In the genomic region with DNA sequence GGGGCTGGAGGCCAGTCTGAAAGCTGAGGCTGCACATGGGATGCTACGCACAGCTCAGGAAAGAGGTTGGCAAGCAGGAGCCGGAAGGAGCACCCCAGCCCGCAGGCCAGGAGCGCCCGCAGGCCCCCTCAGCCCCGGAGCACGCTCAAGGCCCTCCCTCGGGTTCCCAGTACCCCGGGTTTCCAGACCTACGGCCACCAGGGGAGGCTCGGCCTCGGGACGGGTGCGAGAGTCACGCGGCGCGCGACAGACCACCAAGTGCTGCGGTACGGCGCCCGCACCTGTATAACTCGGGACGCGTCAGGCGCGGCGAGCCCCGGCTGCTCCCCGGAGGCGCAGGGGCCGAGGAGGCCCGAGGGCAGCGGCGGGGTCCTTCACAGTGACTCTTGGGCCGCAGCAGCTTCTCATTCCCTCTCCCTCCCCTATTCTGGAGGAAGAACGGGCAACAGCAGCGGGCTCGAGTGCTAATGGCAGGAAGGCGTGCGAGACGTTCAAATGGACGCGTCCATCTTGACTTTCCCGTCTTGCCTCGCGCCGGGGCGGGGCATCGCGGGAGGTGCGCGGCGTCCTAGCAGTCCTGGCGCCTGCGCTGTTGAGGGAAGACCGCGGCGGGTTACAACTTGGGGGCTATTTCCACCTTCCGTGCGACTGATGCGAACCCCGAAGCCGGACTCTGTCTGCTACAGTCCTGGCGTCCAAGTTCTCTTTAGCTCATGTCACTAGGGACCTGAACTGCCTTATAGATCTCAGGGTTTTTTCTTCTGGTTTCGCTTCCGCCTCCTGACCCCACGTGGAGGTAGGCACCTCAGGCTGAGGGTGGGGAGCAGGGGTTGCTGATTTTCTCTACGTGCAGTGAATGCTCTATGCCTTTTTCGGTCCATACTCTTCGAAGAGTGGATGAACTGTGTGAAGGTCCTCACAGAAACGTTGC, we compare ENCODE assay signal across 1 cellular context.
TF ChIP-seq lines count a peak whose summit lies in the region.

A gene with protein sequence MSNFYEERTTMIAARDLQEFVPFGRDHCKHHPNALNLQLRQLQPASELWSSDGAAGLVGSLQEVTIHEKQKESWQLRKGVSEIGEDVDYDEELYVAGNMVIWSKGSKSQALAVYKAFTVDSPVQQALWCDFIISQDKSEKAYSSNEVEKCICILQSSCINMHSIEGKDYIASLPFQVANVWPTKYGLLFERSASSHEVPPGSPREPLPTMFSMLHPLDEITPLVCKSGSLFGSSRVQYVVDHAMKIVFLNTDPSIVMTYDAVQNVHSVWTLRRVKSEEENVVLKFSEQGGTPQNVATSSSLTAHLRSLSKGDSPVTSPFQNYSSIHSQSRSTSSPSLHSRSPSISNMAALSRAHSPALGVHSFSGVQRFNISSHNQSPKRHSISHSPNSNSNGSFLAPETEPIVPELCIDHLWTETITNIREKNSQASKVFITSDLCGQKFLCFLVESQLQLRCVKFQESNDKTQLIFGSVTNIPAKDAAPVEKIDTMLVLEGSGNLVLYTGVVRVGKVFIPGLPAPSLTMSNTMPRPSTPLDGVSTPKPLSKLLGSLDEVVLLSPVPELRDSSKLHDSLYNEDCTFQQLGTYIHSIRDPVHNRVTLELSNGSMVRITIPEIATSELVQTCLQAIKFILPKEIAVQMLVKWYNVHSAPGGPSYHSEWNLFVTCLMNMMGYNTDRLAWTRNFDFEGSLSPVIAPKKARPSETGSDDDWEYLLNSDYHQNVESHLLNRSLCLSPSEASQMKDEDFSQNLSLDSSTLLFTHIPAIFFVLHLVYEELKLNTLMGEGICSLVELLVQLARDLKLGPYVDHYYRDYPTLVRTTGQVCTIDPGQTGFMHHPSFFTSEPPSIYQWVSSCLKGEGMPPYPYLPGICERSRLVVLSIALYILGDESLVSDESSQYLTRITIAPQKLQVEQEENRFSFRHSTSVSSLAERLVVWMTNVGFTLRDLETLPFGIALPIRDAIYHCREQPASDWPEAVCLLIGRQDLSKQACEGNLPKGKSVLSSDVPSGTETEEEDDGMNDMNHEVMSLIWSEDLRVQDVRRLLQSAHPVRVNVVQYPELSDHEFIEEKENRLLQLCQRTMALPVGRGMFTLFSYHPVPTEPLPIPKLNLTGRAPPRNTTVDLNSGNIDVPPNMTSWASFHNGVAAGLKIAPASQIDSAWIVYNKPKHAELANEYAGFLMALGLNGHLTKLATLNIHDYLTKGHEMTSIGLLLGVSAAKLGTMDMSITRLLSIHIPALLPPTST (N-terminal part only) (minus strand): TSS at position 533 of the 931 bp plus-strand sequence. CDS start 3,368 bp downstream, outside the sequence.

TF ChIP-seq in HepG2, 621 proteins besides CTCF, POLR2A, EP300 and RAD21 (continued from another document and continues in another):
- TF ChIP-seq, protein P1, sequence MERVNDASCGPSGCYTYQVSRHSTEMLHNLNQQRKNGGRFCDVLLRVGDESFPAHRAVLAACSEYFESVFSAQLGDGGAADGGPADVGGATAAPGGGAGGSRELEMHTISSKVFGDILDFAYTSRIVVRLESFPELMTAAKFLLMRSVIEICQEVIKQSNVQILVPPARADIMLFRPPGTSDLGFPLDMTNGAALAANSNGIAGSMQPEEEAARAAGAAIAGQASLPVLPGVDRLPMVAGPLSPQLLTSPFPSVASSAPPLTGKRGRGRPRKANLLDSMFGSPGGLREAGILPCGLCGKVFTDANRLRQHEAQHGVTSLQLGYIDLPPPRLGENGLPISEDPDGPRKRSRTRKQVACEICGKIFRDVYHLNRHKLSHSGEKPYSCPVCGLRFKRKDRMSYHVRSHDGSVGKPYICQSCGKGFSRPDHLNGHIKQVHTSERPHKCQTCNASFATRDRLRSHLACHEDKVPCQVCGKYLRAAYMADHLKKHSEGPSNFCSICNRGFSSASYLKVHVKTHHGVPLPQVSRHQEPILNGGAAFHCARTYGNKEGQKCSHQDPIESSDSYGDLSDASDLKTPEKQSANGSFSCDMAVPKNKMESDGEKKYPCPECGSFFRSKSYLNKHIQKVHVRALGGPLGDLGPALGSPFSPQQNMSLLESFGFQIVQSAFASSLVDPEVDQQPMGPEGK (CRISPR knock-in tag; IDR thresholded peaks at IDR 0.05): peak; percentile 79
- TF ChIP-seq ZFYVE20 (CRISPR knock-in tag; IDR thresholded peaks at IDR 0.05; ENCODE audit: borderline replicate concordance, low read depth): 0 out of 2 replicates have a peak, but pooled peaks have one; percentile 45
- peak; percentile 83 for TF ChIP-seq ZNF768 (CRISPR knock-in tag; IDR thresholded peaks at IDR 0.05)
- TF ChIP-seq, protein P2, sequence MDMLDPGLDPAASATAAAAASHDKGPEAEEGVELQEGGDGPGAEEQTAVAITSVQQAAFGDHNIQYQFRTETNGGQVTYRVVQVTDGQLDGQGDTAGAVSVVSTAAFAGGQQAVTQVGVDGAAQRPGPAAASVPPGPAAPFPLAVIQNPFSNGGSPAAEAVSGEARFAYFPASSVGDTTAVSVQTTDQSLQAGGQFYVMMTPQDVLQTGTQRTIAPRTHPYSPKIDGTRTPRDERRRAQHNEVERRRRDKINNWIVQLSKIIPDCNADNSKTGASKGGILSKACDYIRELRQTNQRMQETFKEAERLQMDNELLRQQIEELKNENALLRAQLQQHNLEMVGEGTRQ (IDR thresholded peaks at IDR 0.05; ENCODE audit: low read depth, low read length): no peak
- TF ChIP-seq, protein P2 (CRISPR knock-in tag; IDR thresholded peaks at IDR 0.05; ENCODE audit: borderline replicate concordance): peak; percentile 26; the same call in 1 of the 2 replicates
- TF ChIP-seq ZNF550 (CRISPR knock-in tag; IDR thresholded peaks at IDR 0.05; ENCODE audit: borderline replicate concordance): 0 out of 2 replicates have a peak, but pooled peaks have one; percentile 36
- TF ChIP-seq ZNF446 (CRISPR knock-in tag; IDR thresholded peaks at IDR 0.05): peak; percentile 96
- peak; percentile 97 for TF ChIP-seq MYC (CRISPR knock-in tag; IDR thresholded peaks at IDR 0.05; ENCODE audit: borderline replicate concordance)
- TF ChIP-seq ZBTB20 (CRISPR knock-in tag; IDR thresholded peaks at IDR 0.05; ENCODE audit: borderline replicate concordance, low read depth): peak; percentile 87; the same call in 1 of the 2 replicates
- peak; percentile 97 for TF ChIP-seq GATAD1 (CRISPR knock-in tag; IDR thresholded peaks at IDR 0.05)
- TF ChIP-seq, protein P3, sequence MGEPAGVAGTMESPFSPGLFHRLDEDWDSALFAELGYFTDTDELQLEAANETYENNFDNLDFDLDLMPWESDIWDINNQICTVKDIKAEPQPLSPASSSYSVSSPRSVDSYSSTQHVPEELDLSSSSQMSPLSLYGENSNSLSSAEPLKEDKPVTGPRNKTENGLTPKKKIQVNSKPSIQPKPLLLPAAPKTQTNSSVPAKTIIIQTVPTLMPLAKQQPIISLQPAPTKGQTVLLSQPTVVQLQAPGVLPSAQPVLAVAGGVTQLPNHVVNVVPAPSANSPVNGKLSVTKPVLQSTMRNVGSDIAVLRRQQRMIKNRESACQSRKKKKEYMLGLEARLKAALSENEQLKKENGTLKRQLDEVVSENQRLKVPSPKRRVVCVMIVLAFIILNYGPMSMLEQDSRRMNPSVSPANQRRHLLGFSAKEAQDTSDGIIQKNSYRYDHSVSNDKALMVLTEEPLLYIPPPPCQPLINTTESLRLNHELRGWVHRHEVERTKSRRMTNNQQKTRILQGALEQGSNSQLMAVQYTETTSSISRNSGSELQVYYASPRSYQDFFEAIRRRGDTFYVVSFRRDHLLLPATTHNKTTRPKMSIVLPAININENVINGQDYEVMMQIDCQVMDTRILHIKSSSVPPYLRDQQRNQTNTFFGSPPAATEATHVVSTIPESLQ (CRISPR knock-in tag; conservative IDR thresholded peaks at IDR 0.05): no peak
- TF ChIP-seq ZNF12 (CRISPR knock-in tag; IDR thresholded peaks at IDR 0.05): no peak
- TF ChIP-seq, protein P4, sequence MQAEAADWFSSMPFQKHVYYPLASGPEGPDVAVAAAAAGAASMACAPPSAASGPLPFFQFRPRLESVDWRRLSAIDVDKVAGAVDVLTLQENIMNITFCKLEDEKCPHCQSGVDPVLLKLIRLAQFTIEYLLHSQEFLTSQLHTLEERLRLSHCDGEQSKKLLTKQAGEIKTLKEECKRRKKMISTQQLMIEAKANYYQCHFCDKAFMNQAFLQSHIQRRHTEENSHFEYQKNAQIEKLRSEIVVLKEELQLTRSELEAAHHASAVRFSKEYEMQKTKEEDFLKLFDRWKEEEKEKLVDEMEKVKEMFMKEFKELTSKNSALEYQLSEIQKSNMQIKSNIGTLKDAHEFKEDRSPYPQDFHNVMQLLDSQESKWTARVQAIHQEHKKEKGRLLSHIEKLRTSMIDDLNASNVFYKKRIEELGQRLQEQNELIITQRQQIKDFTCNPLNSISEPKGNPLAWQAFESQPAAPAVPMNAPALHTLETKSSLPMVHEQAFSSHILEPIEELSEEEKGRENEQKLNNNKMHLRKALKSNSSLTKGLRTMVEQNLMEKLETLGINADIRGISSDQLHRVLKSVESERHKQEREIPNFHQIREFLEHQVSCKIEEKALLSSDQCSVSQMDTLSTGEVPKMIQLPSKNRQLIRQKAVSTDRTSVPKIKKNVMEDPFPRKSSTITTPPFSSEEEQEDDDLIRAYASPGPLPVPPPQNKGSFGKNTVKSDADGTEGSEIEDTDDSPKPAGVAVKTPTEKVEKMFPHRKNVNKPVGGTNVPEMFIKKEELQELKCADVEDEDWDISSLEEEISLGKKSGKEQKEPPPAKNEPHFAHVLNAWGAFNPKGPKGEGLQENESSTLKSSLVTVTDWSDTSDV (CRISPR knock-in tag; IDR thresholded peaks at IDR 0.05): no peak; the same call in 1 of the 2 replicates
- TF ChIP-seq SUZ12 (IDR thresholded peaks at IDR 0.05; ENCODE audit: low read depth, low read length): peak; percentile 35; the same call in 1 of the 2 replicates
- TF ChIP-seq MAFG (CRISPR knock-in tag; IDR thresholded peaks at IDR 0.05): no peak
- TF ChIP-seq ZNF431 (CRISPR knock-in tag; IDR thresholded peaks at IDR 0.05; ENCODE audit: borderline replicate concordance, low read depth): peak; percentile 84; the same call in 1 of the 2 replicates
- TF ChIP-seq ZNF10 (CRISPR knock-in tag; IDR thresholded peaks at IDR 0.05; ENCODE audit: borderline replicate concordance, low read depth): no peak
- no peak; the same call in 1 of the 2 replicates for TF ChIP-seq XBP1 (CRISPR knock-in tag; IDR thresholded peaks at IDR 0.05)
- no peak for TF ChIP-seq ZKSCAN1 (IDR thresholded peaks at IDR 0.05; ENCODE audit: low read length)
- no peak for TF ChIP-seq IKZF4 (CRISPR knock-in tag; IDR thresholded peaks at IDR 0.05; ENCODE audit: borderline replicate concordance, low read depth, not compliant biosample characterization)
- peak; percentile 95; the same call in 1 of the 2 replicates for TF ChIP-seq ZNF670 (CRISPR knock-in tag; IDR thresholded peaks at IDR 0.05; ENCODE audit: borderline replicate concordance)
- no peak for TF ChIP-seq ZNF17 (CRISPR knock-in tag; IDR thresholded peaks at IDR 0.05)
- TF ChIP-seq ZEB1 (IDR thresholded peaks at IDR 0.05; ENCODE audit: insufficient replicate concordance, low read depth): peak; percentile 86
- TF ChIP-seq JUND (CRISPR knock-in tag; IDR thresholded peaks at IDR 0.05): peak; percentile 15; the same call in 1 of the 2 replicates
- TF ChIP-seq SIN3A (IDR thresholded peaks at IDR 0.05; ENCODE audit: borderline replicate concordance, low read depth, low read length): peak; percentile 91
- TF ChIP-seq, protein P5, sequence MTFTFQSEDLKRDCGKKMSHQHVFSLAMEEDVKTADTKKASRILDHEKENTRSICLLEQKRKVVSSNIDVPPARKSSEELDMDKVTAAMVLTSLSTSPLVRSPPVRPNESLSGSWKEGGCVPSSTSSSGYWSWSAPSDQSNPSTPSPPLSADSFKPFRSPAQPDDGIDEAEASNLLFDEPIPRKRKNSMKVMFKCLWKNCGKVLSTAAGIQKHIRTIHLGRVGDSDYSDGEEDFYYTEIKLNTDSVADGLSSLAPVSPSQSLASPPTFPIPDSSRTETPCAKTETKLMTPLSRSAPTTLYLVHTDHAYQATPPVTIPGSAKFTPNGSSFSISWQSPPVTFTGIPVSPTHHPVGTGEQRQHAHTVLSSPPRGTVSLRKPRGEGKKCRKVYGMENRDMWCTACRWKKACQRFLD (CRISPR knock-in tag; IDR thresholded peaks at IDR 0.05; ENCODE audit: borderline replicate concordance): peak; percentile 94; the same call in 1 of the 2 replicates
- no peak; the same call in 1 of the 2 replicates for TF ChIP-seq NR2C2 (CRISPR knock-in tag; IDR thresholded peaks at IDR 0.05; ENCODE audit: borderline replicate concordance)
- peak; percentile 47; the same call in 1 of the 2 replicates for TF ChIP-seq ZNF296 (CRISPR knock-in tag; conservative IDR thresholded peaks at IDR 0.05)
- 0 out of 2 replicates have a peak, but pooled peaks have one; percentile 23 for TF ChIP-seq TOE1 (CRISPR knock-in tag; IDR thresholded peaks at IDR 0.05)
- TF ChIP-seq ETV6 (CRISPR knock-in tag; conservative IDR thresholded peaks at IDR 0.05): peak; percentile 36
- no peak for TF ChIP-seq THYN1 (CRISPR knock-in tag; IDR thresholded peaks at IDR 0.05; ENCODE audit: borderline replicate concordance, low read depth)
- peak; percentile 94 for TF ChIP-seq PHF20 (CRISPR knock-in tag; IDR thresholded peaks at IDR 0.05)
- TF ChIP-seq, protein P6, sequence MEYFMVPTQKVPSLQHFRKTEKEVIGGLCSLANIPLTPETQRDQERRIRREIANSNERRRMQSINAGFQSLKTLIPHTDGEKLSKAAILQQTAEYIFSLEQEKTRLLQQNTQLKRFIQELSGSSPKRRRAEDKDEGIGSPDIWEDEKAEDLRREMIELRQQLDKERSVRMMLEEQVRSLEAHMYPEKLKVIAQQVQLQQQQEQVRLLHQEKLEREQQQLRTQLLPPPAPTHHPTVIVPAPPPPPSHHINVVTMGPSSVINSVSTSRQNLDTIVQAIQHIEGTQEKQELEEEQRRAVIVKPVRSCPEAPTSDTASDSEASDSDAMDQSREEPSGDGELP (IDR thresholded peaks at IDR 0.05; ENCODE audit: borderline replicate concordance, low read depth): no peak; the same call in 1 of the 2 replicates
- TF ChIP-seq HOXA3 (CRISPR knock-in tag; IDR thresholded peaks at IDR 0.05): peak; percentile 94
- peak; percentile 98 for TF ChIP-seq CHCHD3 (CRISPR knock-in tag; IDR thresholded peaks at IDR 0.05)
- TF ChIP-seq ATM (IDR thresholded peaks at IDR 0.05; ENCODE audit: borderline replicate concordance): no peak
- TF ChIP-seq MED8 (CRISPR knock-in tag; IDR thresholded peaks at IDR 0.05; ENCODE audit: insufficient replicate concordance): peak; percentile 94
